ENCODE assay signal across 8 cellular contexts in genomic region chr5:172412724-172413260, GRCh38. TPM values are rescaled to one million over a fixed set of nuclear protein-coding genes. Genes with fewer than 3 reads are reported as not detected.
DNase-seq lines count a peak whose midpoint lies in the region; ATAC-seq and TF ChIP-seq lines count a peak whose summit lies in the region.

No MANE protein-coding gene starts in this region.

- peak; percentile 94 for TF ChIP-seq EP300 in ovary (IDR thresholded peaks at IDR 0.05)

- H3K9ac ChIP-seq in DND-41 (ENCODE audit: low read depth, low read length) (no peak overlapping the region; the same call in 1 of the 2 replicates), H9 (ENCODE audit: extremely low read depth, insufficient read length, low read length) (no peak overlapping the region)

- peaks cover 0 to 11% of the 10 kb centered on the region in 2 experiments; a peak in 3 of 4 replicates for H3K4me1 Mint-ChIP-seq in H9

- H3K4me2 ChIP-seq in DND-41 (ENCODE audit: insufficient read depth, low read length) (peak overlapping the region; percentile 15; the same call in 1 of the 2 replicates), H9 (ENCODE audit: insufficient read depth, insufficient read length, low read length) (no peak overlapping the region)

- peak overlapping the region in 1 of 3 experiments; percentile 30; a peak in 2 of 7 replicates for H3K27ac Mint-ChIP-seq in H9

- H3K79me2 ChIP-seq in DND-41 (ENCODE audit: insufficient read depth, low read length) (no peaks in the 10 kb centered on the region), H9 (ENCODE audit: insufficient read depth, low read length) (no peaks in the 10 kb centered on the region)

- H2BK15ac ChIP-seq in H9 (ENCODE audit: low read depth, low read length) = no peak overlapping the region

- H4K20me1 ChIP-seq in DND-41 (ENCODE audit: insufficient read depth, low read length) (no peaks in the 10 kb centered on the region), H9 (ENCODE audit: control insufficient read depth, insufficient read depth, insufficient read length) (no peaks in the 10 kb centered on the region)

- TF ChIP-seq POLR2A in ovary (IDR thresholded peaks at IDR 0.05) = no peak

- H4K91ac ChIP-seq in H9 (ENCODE audit: insufficient read length, low read depth, low read length) = no peak overlapping the region

- no peak overlapping the region for H3K4ac ChIP-seq in H9 (ENCODE audit: low read depth, low read length)

- H3K56ac ChIP-seq in H9 (ENCODE audit: insufficient read length, low read depth, low read length) = no peak overlapping the region

- H2BK12ac ChIP-seq in H9 (ENCODE audit: insufficient read length, low read depth, low read length) = no peak overlapping the region

- H3K4me1 ChIP-seq in DND-41 (ENCODE audit: insufficient read depth, low read length) (peaks cover 20% of the 10 kb centered on the region), ovary (ENCODE audit: insufficient read depth) (peaks cover 39% of the 10 kb centered on the region), H9 (ENCODE audit: insufficient read depth, low read length) (no peaks in the 10 kb centered on the region)

- H2AFZ ChIP-seq in DND-41 (ENCODE audit: low read depth, low read length) = no peak overlapping the region
- no peak overlapping the region for H2AFZ ChIP-seq in H9 (ENCODE audit: low read length)

- H3K27me3 ChIP-seq in DND-41 (ENCODE audit: insufficient read depth, low read length, poor library complexity) (no peaks in the 10 kb centered on the region), ovary (no peaks in the 10 kb centered on the region), H9 (ENCODE audit: insufficient read depth, low read length) (no peaks in the 10 kb centered on the region)

- H3K36me3 Mint-ChIP-seq in H9 (ENCODE audit: insufficient read depth in 1 of 3, low read depth in 3 of 3) = peaks cover 3 to 33% (median 26%) of the 10 kb centered on the region in 3 experiments; a peak in 6 of 7 replicates

- H3K36me3 ChIP-seq in DND-41 (ENCODE audit: insufficient read depth, low read length) (no peaks in the 10 kb centered on the region), ovary (no peaks in the 10 kb centered on the region)

- intact Hi-C loops in ovary (cut with DNase I) = no loop called here

- ATAC-seq in DND-41 (ENCODE audit: insufficient read depth, low read depth) = peak; percentile 86
- ATAC-seq in GM21576 (IDR thresholded peaks at IDR 0.05; ENCODE audit: unreplicated experiment) = no peak
- no peak for ATAC-seq in HG02763 (IDR thresholded peaks at IDR 0.05; ENCODE audit: unreplicated experiment)

- no peak overlapping the region for H3K18ac ChIP-seq in H9 (ENCODE audit: insufficient read length, low read depth, low read length)

- no peaks in the 10 kb centered on the region for H3K23me2 ChIP-seq in H9 (ENCODE audit: insufficient read length, low read depth, low read length, poor library complexity, severe bottlenecking)

- no peak overlapping the region for H2BK20ac ChIP-seq in H9 (ENCODE audit: low read depth, low read length, poor library complexity, severe bottlenecking)

- no peaks in the 10 kb centered on the region for H3K9me3 ChIP-seq in DND-41 (ENCODE audit: insufficient read depth, low read length, severe bottlenecking)
- no peaks in the 10 kb centered on the region for H3K9me3 ChIP-seq in ovary
- H3K9me3 ChIP-seq in H9 (ENCODE audit: control insufficient read depth, low read depth, low read length) = no peaks in the 10 kb centered on the region

- no peak overlapping the region for H2BK120ac ChIP-seq in H9 (ENCODE audit: low read depth, low read length, poor library complexity, severe bottlenecking)

- no peak overlapping the region for H3K14ac ChIP-seq in H9 (ENCODE audit: insufficient read depth, low read length)

- no peaks in the 10 kb centered on the region for H3K27me3 Mint-ChIP-seq in H9 (ENCODE audit: low read depth)

- no peak overlapping the region for H4K5ac ChIP-seq in H9 (ENCODE audit: insufficient read length, low read depth, low read length)

- H3K4me3 ChIP-seq in DND-41 (ENCODE audit: low read depth in 1 of 2, low read length in 2 of 2) = no peak overlapping the region
- H3K4me3 ChIP-seq in ovary = no peak overlapping the region

- no peak overlapping the region for H3T11ph ChIP-seq in H9 (ENCODE audit: low read length)

- H3K79me1 ChIP-seq in H9 (ENCODE audit: insufficient read depth, low read depth, low read length, poor library complexity, severe bottlenecking) = no peaks in the 10 kb centered on the region

- DNase-seq in DND-41 = peak; percentile 76
- peak; percentile 99 for DNase-seq in RPMI7951 (ENCODE audit: low read depth)
- peak; percentile 74 for DNase-seq in epidermal melanocyte (ENCODE audit: insufficient read length, low spot score)
- peak; percentile 57 to 81 (median 72) for DNase-seq in ovary
- no peak for DNase-seq in H9
- DNase-seq in SW480 (ENCODE audit: low spot score) = no peak

- TF ChIP-seq CTCF in DND-41 (IDR thresholded peaks at IDR 0.05; ENCODE audit: borderline replicate concordance, extremely low read depth, low read length, poor library complexity, severe bottlenecking) (no peak), ovary (IDR thresholded peaks at IDR 0.05) (no peak), H9 (conservative IDR thresholded peaks at IDR 0.05) (no peak)

- 52 to 66% (median 64%) methylated on average over 13 of the region's 13 CpGs for WGBS in ovary, 3 donors
- no CpG with 5 or more reads among the region's 13 CpGs for WGBS in H9 (ENCODE audit: extremely low coverage, insufficient read length, low lambda C conversion rate)

- no peak overlapping the region for H3K4me3 Mint-ChIP-seq in H9

- no peak overlapping the region for H2AK5ac ChIP-seq in H9 (ENCODE audit: insufficient read length, low read length)

- no peak overlapping the region for H3K23ac ChIP-seq in H9 (ENCODE audit: insufficient read length, low read depth, low read length)

- peak overlapping the region; percentile 41 for H3K27ac ChIP-seq in DND-41 (ENCODE audit: low read length)
- H3K27ac ChIP-seq in ovary = peak overlapping the region; percentile 42 to 72
- no peak overlapping the region for H3K27ac ChIP-seq in H9 (ENCODE audit: insufficient read length, low read depth, low read length)

- H4K8ac ChIP-seq in H9 (replicated peaks; ENCODE audit: insufficient read length, low read depth, low read length) = no peak overlapping the region

- no peak overlapping the region for H2BK5ac ChIP-seq in H9 (ENCODE audit: insufficient read length, low read length)

- H3K9me3 Mint-ChIP-seq in H9 = no peaks in the 10 kb centered on the region; a peak in 2 of 5 replicates

RNA-seq across cellular contexts. Expression of gene SH3PXD2B, which starts 41.5 kb away (rescaled TPM):
- 13.8 and 18.5 TPM in 2 replicates for total RNA-seq in RPMI7951 (2014; rRNA removed; shearing (Covaris generic))
- total RNA-seq in ovary (10 to 100 TPM; 13.0 to 71.8 (median 61.1) TPM), H9 (2021) (48.1 and 49.0 TPM in 2 replicates)
- 10 to 100 TPM; 16.6 to 49.9 TPM for polyA plus RNA-seq in ovary

Comparison
In these comparisons a context has a peak if more than half of its experiments do, and no peak if none do; other contexts are left out.
1. DNase-seq: peak in DND-41 (single experiment), RPMI7951 (single experiment), epidermal melanocyte (single experiment) and ovary (5 of 5); none in H9 (single experiment) and SW480 (single experiment).